25 cellular contexts compared by ENCODE assay signal in genomic region chr3:78991656-78992055, GRCh38.
DNase-seq lines count a peak whose midpoint lies in the region; ATAC-seq, FAIRE-seq and TF ChIP-seq lines count a peak whose summit lies in the region.
"Had no signal": no experiment of that assay in that cellular context is flagged by ENCODE, and none has a peak within 500 bp of the region (broad histone marks: within the 10 kb centered on the region; RNA-seq: fewer than 3 reads in every experiment).

No MANE protein-coding gene starts in this region.

- POLR2A ChIA-PET in HEK293 (lab: Yijun Ruan, JAX) (no interaction called here), PC-3 (lab: Charles Lee; ENCODE audit: unreplicated experiment) (no interaction called here)

- H3K4me1 Mint-ChIP-seq in progenitor cell of endocrine pancreas (ENCODE audit: low read depth): peaks cover 36% of the 10 kb centered on the region

- peaks cover 8% of the 10 kb centered on the region for H3K36me3 Mint-ChIP-seq in progenitor cell of endocrine pancreas (ENCODE audit: insufficient read depth)
- H3K36me3 Mint-ChIP-seq: CD8-positive, alpha-beta T cell had no signal

- no peaks in the 10 kb centered on the region for H3F3A ChIP-seq in PC-3 (ENCODE audit: low read length, unreplicated experiment)

- TF ChIP-seq EP300 in upper lobe of left lung (IDR thresholded peaks at IDR 0.05): no peak

- no peak for ATAC-seq in PC-3
- ATAC-seq in upper lobe of left lung (ENCODE audit: low FRiP score in 2 of 2): no peak
- ATAC-seq: CD8-positive, alpha-beta T cell had no signal

- H3K4me3 Mint-ChIP-seq in progenitor cell of endocrine pancreas (ENCODE audit: low read depth): no peak overlapping the region
- H3K4me3 Mint-ChIP-seq: CD4-positive, alpha-beta T cell; CD8-positive, alpha-beta T cell had no signal

- intact Hi-C loops in PC-3 (cut with micrococcal nuclease): loop anchor here (1.0 to 5.0 kb wide), 2 partner anchors 26 to 41 kb away; no protein-coding TSS in a partner anchor

- no peaks in the 10 kb centered on the region for H4K20me1 ChIP-seq in PC-3 (ENCODE audit: low read length)

- no peak for TF ChIP-seq POLR2A in upper lobe of left lung (IDR thresholded peaks at IDR 0.05)

- peak; percentile 75 for FAIRE-seq in D721Med (lab: Jason Lieb, UNC)
- FAIRE-seq: A204.1, GM19239 had no signal

- TF ChIP-seq CTCF in D721Med (IDR thresholded peaks at IDR 0.05; ENCODE audit: insufficient read depth, missing control alignments) (no peak), HEK293 (tag by site-specific recombination; IDR thresholded peaks at IDR 0.05) (no peak), PC-3 (conservative IDR thresholded peaks at IDR 0.05; ENCODE audit: low read depth, low read length) (no peak), progenitor cell of endocrine pancreas (IDR thresholded peaks at IDR 0.05; ENCODE audit: unreplicated experiment) (no peak), GM10266 (IDR thresholded peaks at IDR 0.05; ENCODE audit: control insufficient read depth, insufficient read depth, low read depth, missing control alignments) (no peak), upper lobe of left lung (IDR thresholded peaks at IDR 0.05) (no peak)

- H3K9me2 ChIP-seq in PC-3 (replicated peaks; ENCODE audit: low read length): no peaks in the 10 kb centered on the region

- DNase-seq in D721Med (ENCODE audit: insufficient read length, low spot score) (no peak), PC-3 (no peak), progenitor cell of endocrine pancreas (ENCODE audit: low spot score, unreplicated experiment) (no peak), GM10266 (ENCODE audit: extremely low spot score) (no peak), upper lobe of left lung (no peak), C1 segment of cervical spinal cord (lab: John Stamatoyannopoulos, UW) (no peak), NCI-H1694 treated with DMSO at 0.1 percent for 48 hours (lab: John Stamatoyannopoulos, UW) (no peak)
- DNase-seq: 8988T; ACHN; BE2C; Caco-2; Calu3; CD4-positive, alpha-beta T cell; CD8-positive, alpha-beta T cell; DMS 273 treated with DMSO at 0.1 percent for 48 hours; DMS153; DMS79; DND-41; EL; GDM1 had no signal

- no peaks in the 10 kb centered on the region for H3K27me3 Mint-ChIP-seq in progenitor cell of endocrine pancreas
- H3K27me3 Mint-ChIP-seq: CD4-positive, alpha-beta T cell had no signal

- no peak overlapping the region for H3K4me3 ChIP-seq in HEK293 (ENCODE audit: low read depth, low read length)
- no peak overlapping the region for H3K4me3 ChIP-seq in PC-3 (ENCODE audit: low read length)
- H3K4me3 ChIP-seq in upper lobe of left lung: no peak overlapping the region
- H3K4me3 ChIP-seq: BLaER1 had no signal

- H2AFZ ChIP-seq in PC-3 (ENCODE audit: low read length): no peak overlapping the region

- BruUV-seq in PC-3 (replicated peaks; lab: Mats Ljungman, UMichigan): no TSS peak

- H3K4me1 ChIP-seq in HEK293 (ENCODE audit: control insufficient read depth, insufficient read depth, low read length): peaks cover 27% of the 10 kb centered on the region
- peaks cover 38% of the 10 kb centered on the region for H3K4me1 ChIP-seq in PC-3 (ENCODE audit: insufficient read depth, low read length)
- H3K4me1 ChIP-seq in upper lobe of left lung: no peaks in the 10 kb centered on the region
- H3K4me1 ChIP-seq: BE2C, BLaER1, Caco-2 had no signal

- H3K9ac ChIP-seq in PC-3 (ENCODE audit: low read length): no peak overlapping the region
- H3K9ac ChIP-seq: BLaER1 had no signal

- CTCF ChIA-PET in HEK293 (lab: Yijun Ruan, JAX): interaction anchor here (1.6 kb wide), 1 partner anchor 10 kb away, joined by 3 read pairs; no protein-coding TSS in a partner anchor
- CTCF ChIA-PET in PC-3 (lab: Charles Lee): interaction anchor here (0.6 kb wide), 1 partner anchor 133 kb away, joined by 7 read pairs; no protein-coding TSS in a partner anchor

- H3K27ac ChIP-seq in HEK293 (ENCODE audit: extremely low read depth, low read depth, low read length): no peak overlapping the region
- H3K27ac ChIP-seq in PC-3 (ENCODE audit: low read length): 0 out of 2 replicates have a peak overlapping the region, but pooled peaks have one; percentile 3
- H3K27ac ChIP-seq in upper lobe of left lung: no peak overlapping the region
- H3K27ac ChIP-seq: BLaER1, C4-2B had no signal

- no peak overlapping the region for H3K4me2 ChIP-seq in PC-3 (ENCODE audit: low read length)
- H3K4me2 ChIP-seq: BLaER1 had no signal

- peaks cover 10% of the 10 kb centered on the region for H3K9me3 Mint-ChIP-seq in progenitor cell of endocrine pancreas (ENCODE audit: low read depth)
- H3K9me3 Mint-ChIP-seq: CD8-positive, alpha-beta T cell had no signal

- H3K36me3 ChIP-seq in HEK293 (ENCODE audit: control insufficient read depth in 2 of 2, insufficient read depth in 1 of 2, low read length in 2 of 2): no peaks in the 10 kb centered on the region
- no peaks in the 10 kb centered on the region for H3K36me3 ChIP-seq in PC-3 (ENCODE audit: low read depth, low read length)
- H3K36me3 ChIP-seq in upper lobe of left lung: no peaks in the 10 kb centered on the region
- H3K36me3 ChIP-seq: BE2C had no signal

- H3K27me3 ChIP-seq in PC-3 (ENCODE audit: low read length): no peaks in the 10 kb centered on the region
- H3K27me3 ChIP-seq in upper lobe of left lung: no peaks in the 10 kb centered on the region
- H3K27me3 ChIP-seq: BE2C, BLaER1 had no signal

- H3K79me2 ChIP-seq in PC-3 (ENCODE audit: low read length): no peaks in the 10 kb centered on the region

- H3K9me3 ChIP-seq in HEK293 (ENCODE audit: control insufficient read depth, insufficient read depth, low read depth, low read length) (no peaks in the 10 kb centered on the region), PC-3 (ENCODE audit: low read length) (no peaks in the 10 kb centered on the region), upper lobe of left lung (peaks cover 0 to 10% (median 0%) of the 10 kb centered on the region in 4 donors)
- H3K9me3 ChIP-seq: BE2C, Caco-2 had no signal

- WGBS in upper lobe of left lung, 2 donors: 85 to 94% methylated on average over 2 of the region's 2 CpGs

- peak overlapping the region; percentile 4 for H3K27ac Mint-ChIP-seq in progenitor cell of endocrine pancreas
- H3K27ac Mint-ChIP-seq: CD4-positive, alpha-beta T cell; CD8-positive, alpha-beta T cell had no signal

TF ChIP-seq in HEK293, 187 proteins besides CTCF, POLR2A, EP300 and RAD21:
- TF ChIP-seq SETDB1 (IDR thresholded peaks at IDR 0.05; ENCODE audit: insufficient read length, low read length): peak; percentile 91
- TF ChIP-seq ZNF280D (tag by site-specific recombination; IDR thresholded peaks at IDR 0.05): no peak
